ENCODE assay signal across 12 cellular contexts in genomic region chr2:9708683-9709538, GRCh38.
DNase-seq lines count a peak whose midpoint lies in the region; ATAC-seq and TF ChIP-seq lines count a peak whose summit lies in the region.
"Had no signal": no experiment of that assay in that cellular context is flagged by ENCODE, and none has a peak within 500 bp of the region (broad histone marks: within the 10 kb centered on the region; RNA-seq: fewer than 3 reads in every experiment).

No MANE protein-coding gene starts in this region.

- no peaks in the 10 kb centered on the region for H3K27me3 ChIP-seq in CD4-positive, CD25-positive, alpha-beta regulatory T cell (ENCODE audit: control insufficient read depth, insufficient read depth, low read length)
- no peaks in the 10 kb centered on the region for H3K27me3 ChIP-seq in breast epithelium
- H3K27me3 ChIP-seq in lower lobe of right lung (ENCODE audit: low read depth): no peaks in the 10 kb centered on the region

- no peak for TF ChIP-seq POLR2A in breast epithelium (IDR thresholded peaks at IDR 0.05)

- peak overlapping the region; percentile 78 to 95 (median 91) for H3K27ac Mint-ChIP-seq in CD4-positive, CD25-positive, alpha-beta regulatory T cell
- peak overlapping the region; percentile 98 for H3K27ac Mint-ChIP-seq in activated T-helper 2 cell treated with anti-CD3 and anti-CD28 coated beads, Interferon-gamma antibody, Interleukin-2, Interleukin-4, amounts not matched to agents 10 μg/mL and 5 μg/mL and 100 μg/mL, durations not matched to agents 14 hours and 24 hours and 36 hours
- H3K27ac Mint-ChIP-seq: activated B cell treated with CpG ODN at 0.5 μM for 24 hours had no signal

- intact Hi-C loops in activated T-helper 2 cell treated with anti-CD3 and anti-CD28 coated beads, Interferon-gamma antibody, Interleukin-2, Interleukin-4, amounts not matched to agents 10 μg/mL and 5 μg/mL and 100 μg/mL, durations not matched to agents 14 hours and 24 hours and 36 hours (cut with micrococcal nuclease): loop anchor here (1.0 to 2.0 kb wide), 5 partner anchors 11 to 154 kb away; partner anchors contain the start of gene ADAM17
- intact Hi-C loops in breast epithelium (cut with DNase I; ENCODE audit: low total_unique reads) (loop anchor here (5.0 kb wide), 1 partner anchor 837 kb away; no protein-coding TSS in a partner anchor), lower lobe of right lung (cut with DNase I) (no loop called here)

- H3K36me3 ChIP-seq in CD4-positive, CD25-positive, alpha-beta regulatory T cell (ENCODE audit: control insufficient read depth, insufficient read depth, low read length): no peaks in the 10 kb centered on the region
- H3K36me3 ChIP-seq in breast epithelium: no peaks in the 10 kb centered on the region
- H3K36me3 ChIP-seq in lower lobe of right lung: no peaks in the 10 kb centered on the region

- peak overlapping the region in 3 of 4 donors; percentile 4 to 34 (median 7) for H3K4me3 Mint-ChIP-seq in CD4-positive, CD25-positive, alpha-beta regulatory T cell
- peak overlapping the region; percentile 17 for H3K4me3 Mint-ChIP-seq in activated T-helper 2 cell treated with anti-CD3 and anti-CD28 coated beads, Interferon-gamma antibody, Interleukin-2, Interleukin-4, amounts not matched to agents 10 μg/mL and 5 μg/mL and 100 μg/mL, durations not matched to agents 14 hours and 24 hours and 36 hours (ENCODE audit: low read depth)
- H3K4me3 Mint-ChIP-seq: activated B cell treated with CpG ODN at 0.5 μM for 24 hours had no signal

- TF ChIP-seq CTCF in breast epithelium (IDR thresholded peaks at IDR 0.05) (no peak), lower lobe of right lung (IDR thresholded peaks at IDR 0.05) (no peak)

- no peaks in the 10 kb centered on the region for H3K9me3 Mint-ChIP-seq in CD4-positive, CD25-positive, alpha-beta regulatory T cell
- H3K9me3 Mint-ChIP-seq in activated T-helper 2 cell treated with anti-CD3 and anti-CD28 coated beads, Interferon-gamma antibody, Interleukin-2, Interleukin-4, amounts not matched to agents 10 μg/mL and 5 μg/mL and 100 μg/mL, durations not matched to agents 14 hours and 24 hours and 36 hours: no peaks in the 10 kb centered on the region
- H3K9me3 Mint-ChIP-seq: activated B cell treated with CpG ODN at 0.5 μM for 24 hours had no signal

- no peaks in the 10 kb centered on the region for H3K27me3 Mint-ChIP-seq in CD4-positive, CD25-positive, alpha-beta regulatory T cell
- H3K27me3 Mint-ChIP-seq in activated T-helper 2 cell treated with anti-CD3 and anti-CD28 coated beads, Interferon-gamma antibody, Interleukin-2, Interleukin-4, amounts not matched to agents 10 μg/mL and 5 μg/mL and 100 μg/mL, durations not matched to agents 14 hours and 24 hours and 36 hours (ENCODE audit: low read depth): no peaks in the 10 kb centered on the region

- H3K27ac ChIP-seq in CD4-positive, CD25-positive, alpha-beta regulatory T cell (ENCODE audit: insufficient read depth, low read length, poor library complexity, severe bottlenecking): peak overlapping the region; percentile 70
- H3K27ac ChIP-seq in breast epithelium: no peak overlapping the region
- H3K27ac ChIP-seq in lower lobe of right lung: no peak overlapping the region
- H3K27ac ChIP-seq: HL-60 had no signal

- peak in 2 of 3 donors; percentile 24 to 49 for DNase-seq in CD4-positive, CD25-positive, alpha-beta regulatory T cell
- DNase-seq in DMS153 treated with DMSO at 0.1 percent for 48 hours (lab: John Stamatoyannopoulos, UW; ENCODE audit: unreplicated experiment) (peak; percentile 5), NCI-H1092 (lab: John Stamatoyannopoulos, UW) (no peak), SIG-M5 (lab: John Stamatoyannopoulos, UW) (no peak), breast epithelium (ENCODE audit: low spot score in 2 of 2) (no peak), lower lobe of right lung (no peak)
- peak; percentile 26 for DNase-seq in activated T-helper 2 cell treated with anti-CD3 and anti-CD28 coated beads, Interferon-gamma antibody, Interleukin-2, Interleukin-4, amounts not matched to agents 10 μg/mL and 5 μg/mL and 100 μg/mL, durations not matched to agents 14 hours and 24 hours and 36 hours (ENCODE audit: low spot score)
- DNase-seq: activated B cell treated with CpG ODN at 0.5 μM for 24 hours, HCEC 1CT, NCI-H1092 treated with DMSO at 0.1 percent for 48 hours had no signal

- no peaks in the 10 kb centered on the region for H3K36me3 Mint-ChIP-seq in CD4-positive, CD25-positive, alpha-beta regulatory T cell
- no peaks in the 10 kb centered on the region for H3K36me3 Mint-ChIP-seq in activated T-helper 2 cell treated with anti-CD3 and anti-CD28 coated beads, Interferon-gamma antibody, Interleukin-2, Interleukin-4, amounts not matched to agents 10 μg/mL and 5 μg/mL and 100 μg/mL, durations not matched to agents 14 hours and 24 hours and 36 hours (ENCODE audit: low read depth)

- H3K4me3 ChIP-seq in CD4-positive, CD25-positive, alpha-beta regulatory T cell (ENCODE audit: low read depth, low read length): no peak overlapping the region
- no peak overlapping the region for H3K4me3 ChIP-seq in breast epithelium
- no peak overlapping the region for H3K4me3 ChIP-seq in lower lobe of right lung

- H3K4me1 ChIP-seq in CD4-positive, CD25-positive, alpha-beta regulatory T cell (ENCODE audit: control insufficient read depth, insufficient read depth, low read length, poor library complexity, severe bottlenecking): peaks cover 33% of the 10 kb centered on the region
- H3K4me1 ChIP-seq in breast epithelium: no peaks in the 10 kb centered on the region
- peaks cover 2% of the 10 kb centered on the region for H3K4me1 ChIP-seq in lower lobe of right lung

- no peaks in the 10 kb centered on the region for H3K9me3 ChIP-seq in CD4-positive, CD25-positive, alpha-beta regulatory T cell (ENCODE audit: control insufficient read depth in 2 of 2, low read length in 2 of 2)
- H3K9me3 ChIP-seq in breast epithelium: peaks cover 6 to 9% of the 10 kb centered on the region in 2 donors
- no peaks in the 10 kb centered on the region for H3K9me3 ChIP-seq in lower lobe of right lung

- ATAC-seq in CD4-positive, CD25-positive, alpha-beta regulatory T cell (ENCODE audit: low read depth in 2 of 2): peak; percentile 57 to 58
- ATAC-seq in HG03565 (IDR thresholded peaks at IDR 0.05; ENCODE audit: unreplicated experiment) (peak; percentile 49), lower lobe of right lung (no peak)

- H3K4me1 Mint-ChIP-seq in CD4-positive, CD25-positive, alpha-beta regulatory T cell: peaks cover 6 to 49% (median 27%) of the 10 kb centered on the region in 4 donors
- H3K4me1 Mint-ChIP-seq in activated T-helper 2 cell treated with anti-CD3 and anti-CD28 coated beads, Interferon-gamma antibody, Interleukin-2, Interleukin-4, amounts not matched to agents 10 μg/mL and 5 μg/mL and 100 μg/mL, durations not matched to agents 14 hours and 24 hours and 36 hours (ENCODE audit: low read depth): peaks cover 57% of the 10 kb centered on the region
- H3K4me1 Mint-ChIP-seq: activated B cell treated with CpG ODN at 0.5 μM for 24 hours had no signal

Comparison
In these comparisons a context has a peak if more than half of its experiments do, and no peak if none do; other contexts are left out.
1. ATAC-seq: peak in CD4-positive, CD25-positive, alpha-beta regulatory T cell (2 of 2) and HG03565 (single experiment); none in lower lobe of right lung (0 of 2).
2. DNase-seq: peak in CD4-positive, CD25-positive, alpha-beta regulatory T cell (2 of 3), DMS153 treated with DMSO at 0.1 percent for 48 hours (single experiment) and activated T-helper 2 cell treated with anti-CD3 and anti-CD28 coated beads, Interferon-gamma antibody, Interleukin-2, Interleukin-4, amounts not matched to agents 10 μg/mL and 5 μg/mL and 100 μg/mL, durations not matched to agents 14 hours and 24 hours and 36 hours (single experiment); none in NCI-H1092 (single experiment), SIG-M5 (single experiment), breast epithelium (0 of 2) and lower lobe of right lung (single experiment).